ENCODE assay signal across 8 cellular contexts in genomic region chr11:74311352-74311926, GRCh38. TPM values are rescaled to one million over a fixed set of nuclear protein-coding genes. Genes with fewer than 3 reads are reported as not detected.
DNase-seq lines count a peak whose midpoint lies in the region; ATAC-seq lines count a peak whose summit lies in the region.

P4HA3 (minus strand) TSS chr11:74311640; CDS start chr11:74311611, 29 bp downstream.

- peaks cover 5 to 9% of the 10 kb centered on the region in 2 experiments for H3K9me3 ChIP-seq in CD4-positive, CD25-positive, alpha-beta regulatory T cell (ENCODE audit: control insufficient read depth in 2 of 2, low read length in 2 of 2)
- peaks cover 8% of the 10 kb centered on the region for H3K9me3 ChIP-seq in MG63
- H3K9me3 ChIP-seq in effector memory CD4-positive, alpha-beta T cell (ENCODE audit: control insufficient read depth, low read length): no peaks in the 10 kb centered on the region

- peak within 1 kb of the TSS in 2 of 4 donors; percentile 30 to 57 for H3K4me3 Mint-ChIP-seq in CD4-positive, CD25-positive, alpha-beta regulatory T cell

- H3K4me1 Mint-ChIP-seq in CD4-positive, CD25-positive, alpha-beta regulatory T cell: peaks cover 0 to 12% (median 2%) of the 10 kb centered on the region in 4 donors

- no peaks in the 10 kb centered on the region for H3K36me3 ChIP-seq in CD4-positive, CD25-positive, alpha-beta regulatory T cell (ENCODE audit: control insufficient read depth, insufficient read depth, low read length)
- no peaks in the 10 kb centered on the region for H3K36me3 ChIP-seq in MG63
- H3K36me3 ChIP-seq in effector memory CD4-positive, alpha-beta T cell (ENCODE audit: control insufficient read depth, insufficient read depth, low read length): no peaks in the 10 kb centered on the region

- H3K9me3 Mint-ChIP-seq in CD4-positive, CD25-positive, alpha-beta regulatory T cell: peaks cover 0 to 5% (median 1%) of the 10 kb centered on the region in 7 donors

- H3K27ac Mint-ChIP-seq in CD4-positive, CD25-positive, alpha-beta regulatory T cell: no peak within 1 kb of the TSS

- peaks cover 45% of the 10 kb centered on the region for H3K27me3 ChIP-seq in CD4-positive, CD25-positive, alpha-beta regulatory T cell (ENCODE audit: control insufficient read depth, insufficient read depth, low read length)
- H3K27me3 ChIP-seq in MG63: no peaks in the 10 kb centered on the region
- peaks cover 8% of the 10 kb centered on the region for H3K27me3 ChIP-seq in effector memory CD4-positive, alpha-beta T cell (replicated peaks; ENCODE audit: control insufficient read depth, insufficient read depth, low read length, poor library complexity, severe bottlenecking)

- H3K36me3 Mint-ChIP-seq in CD4-positive, CD25-positive, alpha-beta regulatory T cell: no peaks in the 10 kb centered on the region

- peaks cover 10% of the 10 kb centered on the region for H3K4me1 ChIP-seq in CD4-positive, CD25-positive, alpha-beta regulatory T cell (ENCODE audit: control insufficient read depth, insufficient read depth, low read length, poor library complexity, severe bottlenecking)
- peaks cover 10% of the 10 kb centered on the region for H3K4me1 ChIP-seq in effector memory CD4-positive, alpha-beta T cell (ENCODE audit: control insufficient read depth, insufficient read depth, low read length, poor library complexity, severe bottlenecking)

- DNase-seq in CD4-positive, CD25-positive, alpha-beta regulatory T cell: peak in 2 of 3 donors; percentile 7 to 44
- DNase-seq in MG63 (peak; percentile 24), mesenteric fat pad (ENCODE audit: low spot score) (peak; percentile 93)
- DNase-seq in activated CD4-positive, alpha-beta T cell treated with anti-CD3 and anti-CD28 coated beads, Interleukin-2, amount 50 U/mL, for 1 hour: peak; percentile 23
- peak in 2 of 3 donors; percentile 9 to 26 for DNase-seq in effector memory CD4-positive, alpha-beta T cell
- DNase-seq in stimulated activated CD8-positive, alpha-beta memory T cell treated with anti-CD3 and anti-CD28 coated beads, Interleukin-4, amount 100 ng/mL, for 24 hours (ENCODE audit: low read depth): peak; percentile 44

- H3K4me3 ChIP-seq in CD4-positive, CD25-positive, alpha-beta regulatory T cell (ENCODE audit: low read depth, low read length): no peak within 1 kb of the TSS
- no peak within 1 kb of the TSS for H3K4me3 ChIP-seq in MG63
- peak within 1 kb of the TSS; percentile 43 for H3K4me3 ChIP-seq in effector memory CD4-positive, alpha-beta T cell (ENCODE audit: insufficient read depth, low read depth, low read length, poor library complexity, severe bottlenecking)

- peak; percentile 70 to 74 for ATAC-seq in CD4-positive, CD25-positive, alpha-beta regulatory T cell (ENCODE audit: low read depth in 2 of 2)
- no peak for ATAC-seq in GM18498 (IDR thresholded peaks at IDR 0.05; ENCODE audit: unreplicated experiment)
- ATAC-seq in HG03095 (IDR thresholded peaks at IDR 0.05; ENCODE audit: unreplicated experiment): no peak

- H3K27ac ChIP-seq in CD4-positive, CD25-positive, alpha-beta regulatory T cell (ENCODE audit: insufficient read depth, low read length, poor library complexity, severe bottlenecking): no peak within 1 kb of the TSS
- H3K27ac ChIP-seq in effector memory CD4-positive, alpha-beta T cell (ENCODE audit: insufficient read depth, low read length, poor library complexity, severe bottlenecking): no peak within 1 kb of the TSS

- H3K27me3 Mint-ChIP-seq in CD4-positive, CD25-positive, alpha-beta regulatory T cell: peaks cover 45% of the 10 kb centered on the region

RNA-seq across cellular contexts. Expression of gene P4HA3, which starts in this region (rescaled TPM):
- not detected for total RNA-seq in CD4-positive, CD25-positive, alpha-beta regulatory T cell
- polyA plus RNA-seq in CD4-positive, CD25-positive, alpha-beta regulatory T cell: not detected
- total RNA-seq in MG63 (2014; rRNA removed; shearing (Covaris generic); ENCODE audit: low replicate concordance): not detected in 2 replicates
- 1.0 TPM for total RNA-seq in mesenteric fat pad

Comparison
In these comparisons a context has a peak if more than half of its experiments do, and no peak if none do; other contexts are left out.
1. Peak in DNase-seq and ATAC-seq in CD4-positive, CD25-positive, alpha-beta regulatory T cell; RNA of the gene not detected or under 1 TPM.
2. Peak in DNase-seq in MG63; RNA of the gene not detected or under 1 TPM.
3. DNase-seq: peak in every context shown above with its lines; median percentile 93 in mesenteric fat pad; 44 in stimulated activated CD8-positive, alpha-beta memory T cell treated with anti-CD3 and anti-CD28 coated beads, Interleukin-4, amount 100 ng/mL, for 24 hours; 26 in CD4-positive, CD25-positive, alpha-beta regulatory T cell; 24 in MG63; 23 in activated CD4-positive, alpha-beta T cell treated with anti-CD3 and anti-CD28 coated beads, Interleukin-2, amount 50 U/mL, for 1 hour; 18 in effector memory CD4-positive, alpha-beta T cell.